In genomic region chr22:30245181-30245984, GRCh38 we compare ENCODE assay signal across 8 cellular contexts. TPM values are rescaled to one million over a fixed set of nuclear protein-coding genes. Genes with fewer than 3 reads are reported as not detected.
DNase-seq lines count a peak whose midpoint lies in the region; ATAC-seq and FAIRE-seq lines count a peak whose summit lies in the region.

No MANE protein-coding gene starts in this region.

- H3K4me3 Mint-ChIP-seq in activated CD4-positive, alpha-beta T cell treated with anti-CD3 and anti-CD28 coated beads, Interleukin-2, amount 10 ng/mL, durations not matched to agents 7 days and 5 days = peak overlapping the region; percentile 99

- H2AFZ ChIP-seq in GM23248 = peak overlapping the region; percentile 76; the same call in 1 of the 2 replicates

- ATAC-seq in HG02642 (IDR thresholded peaks at IDR 0.05; ENCODE audit: poor library complexity, unreplicated experiment) (no peak), GM19035 (IDR thresholded peaks at IDR 0.05; ENCODE audit: unreplicated experiment) (no peak), GM18858 (IDR thresholded peaks at IDR 0.05; ENCODE audit: unreplicated experiment) (no peak), GM21381 (IDR thresholded peaks at IDR 0.05; ENCODE audit: unreplicated experiment) (no peak)

- peak overlapping the region; percentile 79 for H3K9ac ChIP-seq in GM23248

- in situ Hi-C loops in GM23248 (cut with MboI) = no loop called here

- no peaks in the 10 kb centered on the region for H3K9me3 Mint-ChIP-seq in activated CD4-positive, alpha-beta T cell treated with anti-CD3 and anti-CD28 coated beads, Interleukin-2, amount 10 ng/mL, durations not matched to agents 7 days and 5 days

- no peaks in the 10 kb centered on the region for H3K27me3 ChIP-seq in GM23248 (replicated peaks; ENCODE audit: insufficient read depth)
- no peaks in the 10 kb centered on the region for H3K27me3 ChIP-seq in iPS DF 6.9 (ENCODE audit: control insufficient read depth, insufficient read depth, low read length)
- no peaks in the 10 kb centered on the region for H3K27me3 ChIP-seq in small intestine (ENCODE audit: control insufficient read depth in 2 of 2, insufficient read depth in 2 of 2, low read length in 2 of 2)

- no peak overlapping the region for H3K27ac ChIP-seq in GM23248
- no peak overlapping the region for H3K27ac ChIP-seq in iPS DF 6.9 (ENCODE audit: low read length)
- H3K27ac ChIP-seq in small intestine (ENCODE audit: low read depth in 1 of 2, low read length in 1 of 2) = peak overlapping the region in 1 of 2 donors; percentile 84

- CTCF ChIA-PET in activated CD4-positive, alpha-beta T cell treated with anti-CD3 and anti-CD28 coated beads, Interleukin-2, amount 10 ng/mL, durations not matched to agents 7 days and 5 days (lab: Charles Lee) = interaction anchor here (2.5 to 5.3 kb wide), 2 partner anchors 10 to 139 kb away, joined by 10 to 34 read pairs; no protein-coding TSS in a partner anchor

- H3K4me2 ChIP-seq in GM23248 (ENCODE audit: unreplicated experiment) = peak overlapping the region; percentile 86

- H3K36me3 ChIP-seq in GM23248 (ENCODE audit: low read depth) = no peaks in the 10 kb centered on the region
- H3K36me3 ChIP-seq in iPS DF 6.9 (ENCODE audit: control insufficient read depth, insufficient read depth, low read length) = peaks cover 3% of the 10 kb centered on the region; the same call in 1 of the 2 replicates
- peaks cover 0 to 2% of the 10 kb centered on the region in 2 donors for H3K36me3 ChIP-seq in small intestine (ENCODE audit: control insufficient read depth in 2 of 2, insufficient read depth in 2 of 2, low read length in 2 of 2)

- H3K27me3 Mint-ChIP-seq in activated CD4-positive, alpha-beta T cell treated with anti-CD3 and anti-CD28 coated beads, Interleukin-2, amount 10 ng/mL, durations not matched to agents 7 days and 5 days = no peaks in the 10 kb centered on the region

- H3K36me3 Mint-ChIP-seq in activated CD4-positive, alpha-beta T cell treated with anti-CD3 and anti-CD28 coated beads, Interleukin-2, amount 10 ng/mL, durations not matched to agents 7 days and 5 days (ENCODE audit: low read depth) = peaks cover 48% of the 10 kb centered on the region

- peaks cover 12% of the 10 kb centered on the region; the same call in 1 of the 2 replicates for H3F3A ChIP-seq in GM23248 (ENCODE audit: insufficient read depth)

- H3K4me1 ChIP-seq in GM23248 (ENCODE audit: insufficient read depth) (peaks cover 7% of the 10 kb centered on the region; the same call in 1 of the 2 replicates), iPS DF 6.9 (ENCODE audit: control insufficient read depth, insufficient read depth, low read length) (peaks cover 2% of the 10 kb centered on the region; the same call in 1 of the 2 replicates), small intestine (ENCODE audit: control insufficient read depth in 2 of 2, insufficient read depth in 1 of 2, low read depth in 1 of 2, low read length in 1 of 2) (peaks cover 0 to 4% of the 10 kb centered on the region in 2 donors)

- no peak for DNase-seq in GM23248
- peak; percentile 38 for DNase-seq in activated CD4-positive, alpha-beta T cell treated with anti-CD3 and anti-CD28 coated beads, Interleukin-2, amount 10 ng/mL, durations not matched to agents 7 days and 5 days
- no peak for DNase-seq in iPS DF 6.9 (ENCODE audit: low read depth, low spot score)
- peak; percentile 61 for DNase-seq in small intestine

- POLR2A ChIA-PET in activated CD4-positive, alpha-beta T cell treated with anti-CD3 and anti-CD28 coated beads, Interleukin-2, amount 10 ng/mL, durations not matched to agents 7 days and 5 days (lab: Charles Lee) = interaction anchor here (0.6 kb wide), 3 partner anchors 60 to 70 kb away, joined by 3 to 5 read pairs (median 3); no protein-coding TSS in a partner anchor

- H3K79me2 ChIP-seq in GM23248 (ENCODE audit: insufficient read depth) = no peaks in the 10 kb centered on the region

- H4K20me1 ChIP-seq in GM23248 (ENCODE audit: insufficient read depth) = no peaks in the 10 kb centered on the region

- peak overlapping the region; percentile 83 for H3K4me3 ChIP-seq in GM23248
- peak overlapping the region; percentile 64; the same call in 1 of the 2 replicates for H3K4me3 ChIP-seq in iPS DF 6.9 (ENCODE audit: low read length)
- peak overlapping the region; percentile 39 to 42 for H3K4me3 ChIP-seq in small intestine (ENCODE audit: low read depth in 1 of 2, low read length in 2 of 2)

- no peaks in the 10 kb centered on the region for H3K9me3 ChIP-seq in GM23248 (ENCODE audit: low read depth)
- H3K9me3 ChIP-seq in iPS DF 6.9 (ENCODE audit: control insufficient read depth, insufficient read depth, low read length) = no peaks in the 10 kb centered on the region
- H3K9me3 ChIP-seq in small intestine (ENCODE audit: control insufficient read depth, low read depth) = no peaks in the 10 kb centered on the region

- H3K4me1 Mint-ChIP-seq in activated CD4-positive, alpha-beta T cell treated with anti-CD3 and anti-CD28 coated beads, Interleukin-2, amount 10 ng/mL, durations not matched to agents 7 days and 5 days = peaks cover 86% of the 10 kb centered on the region

- H3K9me2 ChIP-seq in GM23248 (ENCODE audit: insufficient read depth) = no peaks in the 10 kb centered on the region

- 68 to 74% methylated on average over 11 to 15 of the region's 15 CpGs for WGBS in GM23248 (ENCODE audit: low coverage in 1 of 2, low lambda C conversion rate in 2 of 2, missing lambda C conversion rate in 2 of 2), 2 experiments
- WGBS in iPS DF 6.9 (ENCODE audit: insufficient coverage, insufficient read length) = no CpG with 5 or more reads among the region's 15 CpGs
- WGBS in small intestine, 3 donors = 34 to 48% (median 38%) methylated on average over 13 to 15 of the region's 15 CpGs

- peak overlapping the region; percentile 99 for H3K27ac Mint-ChIP-seq in activated CD4-positive, alpha-beta T cell treated with anti-CD3 and anti-CD28 coated beads, Interleukin-2, amount 10 ng/mL, durations not matched to agents 7 days and 5 days

- no peak for FAIRE-seq in small intestine (lab: Jason Lieb, UNC)

RNA-seq across cellular contexts. Expression of gene LIF, which starts 1.2 kb away (rescaled TPM):
- total RNA-seq in GM23248 (2014; rRNA removed; shearing (Covaris generic)) = 1.6 and 1.9 TPM in 2 replicates
- polyA plus RNA-seq in GM23248 (2016; fragmentation: Nextera tagmentation; extraction: Ambion mirVana) (1.0 and 1.4 TPM in 2 replicates), small intestine (1 to 10 TPM; 3.0 to 7.7 (median 4.2) TPM)
- 100 to 1,000 TPM; 102 to 103 TPM for total RNA-seq in activated CD4-positive, alpha-beta T cell treated with anti-CD3 and anti-CD28 coated beads, Interleukin-2, amount 10 ng/mL, durations not matched to agents 7 days and 5 days

RNA-seq across cellular contexts. Expression of gene OSM, which starts 21.3 kb away (rescaled TPM):
- not detected in 2 replicates for total RNA-seq in GM23248 (2014; rRNA removed; shearing (Covaris generic))
- polyA plus RNA-seq in GM23248 (2016; fragmentation: Nextera tagmentation; extraction: Ambion mirVana) (not detected in 2 replicates), small intestine (under 1 TPM in 1 of 3 donors, not detected in 2; 0.55 TPM)
- total RNA-seq in activated CD4-positive, alpha-beta T cell treated with anti-CD3 and anti-CD28 coated beads, Interleukin-2, amount 10 ng/mL, durations not matched to agents 7 days and 5 days = 10 to 100 TPM; 74.7 to 80.5 TPM

RNA-seq across cellular contexts. Expression of gene CASTOR1, which starts 43.9 kb away (rescaled TPM):
- total RNA-seq in GM23248 (2014; rRNA removed; shearing (Covaris generic)) = 10.2 and 13.4 TPM in 2 replicates
- polyA plus RNA-seq in GM23248 (2016; fragmentation: Nextera tagmentation; extraction: Ambion mirVana) (8.7 and 10.2 TPM in 2 replicates), small intestine (1 to 10 TPM; 2.0 to 7.0 (median 2.2) TPM)
- total RNA-seq in activated CD4-positive, alpha-beta T cell treated with anti-CD3 and anti-CD28 coated beads, Interleukin-2, amount 10 ng/mL, durations not matched to agents 7 days and 5 days = 10 to 100 TPM; 16.7 to 20.0 TPM

Comparison
In these comparisons a context has a peak if more than half of its experiments do, and no peak if none do; other contexts are left out.
1. DNase-seq: peak in activated CD4-positive, alpha-beta T cell treated with anti-CD3 and anti-CD28 coated beads, Interleukin-2, amount 10 ng/mL, durations not matched to agents 7 days and 5 days (single experiment) and small intestine (single experiment); none in GM23248 (single experiment) and iPS DF 6.9 (single experiment).
2. RNA of gene LIF, which starts 1.2 kb away (total RNA-seq): 102 to 103 TPM in activated CD4-positive, alpha-beta T cell treated with anti-CD3 and anti-CD28 coated beads, Interleukin-2, amount 10 ng/mL, durations not matched to agents 7 days and 5 days; 1.6 to 1.9 TPM in GM23248; every median in the first group is over 10 times any median in the second.
3. RNA of gene OSM, which starts 21.3 kb away (total RNA-seq): 74.7 to 80.5 TPM in activated CD4-positive, alpha-beta T cell treated with anti-CD3 and anti-CD28 coated beads, Interleukin-2, amount 10 ng/mL, durations not matched to agents 7 days and 5 days; not detected in GM23248; every median in the first group is over 10 times any median in the second.
4. Peak in every context shown above with its lines, with median percentiles within 50 percentile points of each other: H3K4me3 ChIP-seq.